8 cellular contexts compared by ENCODE assay signal in genomic region chr11:128412847-128413791, GRCh38.
A peak's percentile ranks its signal among the peaks of the same experiment; 100 is the strongest.
DNase-seq lines count a peak whose midpoint lies in the region; ATAC-seq and TF ChIP-seq lines count a peak whose summit lies in the region.
"Had no signal": no experiment of that assay in that cellular context is flagged by ENCODE, and none has a peak within 500 bp of the region (broad histone marks: within the 10 kb centered on the region; RNA-seq: fewer than 3 reads in every experiment).

No MANE protein-coding gene starts in this region.

- H2BK120ac ChIP-seq in mesendoderm (ENCODE audit: low read depth, low read length): no peak overlapping the region

- H3K27ac ChIP-seq in mesendoderm (ENCODE audit: low read depth, low read length): no peak overlapping the region

- H2AK5ac ChIP-seq in mesendoderm (ENCODE audit: low read length): no peak overlapping the region

- no peak overlapping the region for H3K23ac ChIP-seq in mesendoderm (ENCODE audit: low read length)

- H3K4me1 ChIP-seq in mucosa of descending colon (ENCODE audit: low read depth) (peaks cover 22% of the 10 kb centered on the region), mesendoderm (ENCODE audit: control insufficient read depth, low read depth, low read length) (no peaks in the 10 kb centered on the region)

- no CpG with 5 or more reads among the region's 4 CpGs for WGBS in mesendoderm (ENCODE audit: extremely low coverage, insufficient coverage, low lambda C conversion rate)

- H3K9me3 ChIP-seq in mucosa of descending colon: no peaks in the 10 kb centered on the region

- TF ChIP-seq CTCF in mucosa of descending colon (IDR thresholded peaks at IDR 0.05): no peak

- no peaks in the 10 kb centered on the region for H3K27me3 ChIP-seq in mesendoderm (ENCODE audit: insufficient read depth, low read length, poor library complexity)

- H4K8ac ChIP-seq in mesendoderm (ENCODE audit: low read depth, low read length): no peak overlapping the region

- H4K5ac ChIP-seq in mesendoderm (ENCODE audit: low read length): no peak overlapping the region

- DNase-seq in mucosa of descending colon (no peak), Ammon's horn (ENCODE audit: low spot score) (no peak), mesendoderm (no peak)
- no peak for DNase-seq in stimulated activated CD4-positive, alpha-beta T cell treated with anti-CD3 and anti-CD28 coated beads, Interleukin-2, amount 100 ng/mL, for 48 hours
- DNase-seq: stimulated activated CD4-positive, alpha-beta T cell treated with anti-CD3 and anti-CD28 coated beads, Interleukin-2, amount 100 ng/mL, for 24 hours had no signal

- H3K79me2 ChIP-seq in mesendoderm (ENCODE audit: control insufficient read depth, insufficient read depth, low read length): no peaks in the 10 kb centered on the region

- H3K18ac ChIP-seq in mesendoderm (ENCODE audit: low read length): no peak overlapping the region

- no peaks in the 10 kb centered on the region for H3K36me3 ChIP-seq in mucosa of descending colon (ENCODE audit: low read depth)
- no peaks in the 10 kb centered on the region for H3K36me3 ChIP-seq in mesendoderm (ENCODE audit: control insufficient read depth, insufficient read depth, low read length)

- no peak overlapping the region for H3K4me3 ChIP-seq in mucosa of descending colon
- no peak overlapping the region for H3K4me3 ChIP-seq in mesendoderm (ENCODE audit: low read length)

- H3K4ac ChIP-seq in mesendoderm (ENCODE audit: low read depth, low read length): no peak overlapping the region

- no peak overlapping the region for H2BK5ac ChIP-seq in mesendoderm (ENCODE audit: low read length)

- peak; percentile 87 for ATAC-seq in GM18870 (IDR thresholded peaks at IDR 0.05; ENCODE audit: unreplicated experiment)
- peak; percentile 77 for ATAC-seq in GM21576 (IDR thresholded peaks at IDR 0.05; ENCODE audit: unreplicated experiment)
- peak; percentile 65 for ATAC-seq in HG03439 (IDR thresholded peaks at IDR 0.05; ENCODE audit: unreplicated experiment)
- peak; percentile 45 for ATAC-seq in mucosa of descending colon

- intact Hi-C loops in mucosa of descending colon (cut with DNase I, micrococcal nuclease): no loop called here

- H3K9ac ChIP-seq in mesendoderm (ENCODE audit: low read length): no peak overlapping the region

- no peak overlapping the region for H3K56ac ChIP-seq in mesendoderm (ENCODE audit: low read length)

- no peak overlapping the region for H3K4me2 ChIP-seq in mesendoderm (ENCODE audit: low read length)

- H2BK15ac ChIP-seq in mesendoderm (replicated peaks; ENCODE audit: low read depth): no peak overlapping the region

- no peaks in the 10 kb centered on the region for H3K79me1 ChIP-seq in mesendoderm (ENCODE audit: low read length)
